9 cellular contexts compared by ENCODE assay signal in the genomic region with DNA sequence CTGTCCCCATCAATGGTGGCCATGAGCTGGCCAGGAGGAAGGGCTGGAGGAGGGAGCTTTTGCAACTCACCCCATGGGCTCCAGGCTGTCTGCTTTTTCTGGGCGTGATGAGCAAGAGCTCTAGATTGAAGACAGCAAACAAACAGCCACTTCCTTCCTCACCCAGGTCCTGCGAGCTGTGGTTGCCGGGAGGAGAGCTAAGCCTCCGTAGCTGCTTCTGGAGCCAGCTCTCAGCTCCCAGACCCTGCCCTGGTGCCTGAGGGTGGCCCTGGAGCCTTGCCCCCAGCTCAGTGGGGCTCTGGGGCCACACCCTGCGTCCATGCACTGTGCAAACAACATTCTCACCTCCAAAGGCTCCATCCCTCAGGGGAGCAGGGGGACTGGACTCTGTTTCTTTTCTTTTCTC. TPM values are rescaled to one million over a fixed set of nuclear protein-coding genes. Genes with fewer than 3 reads are reported as not detected.
DNase-seq lines count a peak whose midpoint lies in the region; ATAC-seq, FAIRE-seq and TF ChIP-seq lines count a peak whose summit lies in the region.
"Had no signal": no experiment of that assay in that cellular context is flagged by ENCODE, and none has a peak within 500 bp of the region (broad histone marks: within the 10 kb centered on the region; RNA-seq: fewer than 3 reads in every experiment).

No MANE protein-coding gene starts in this region.

- H3K4me1 ChIP-seq in RWPE2 (ENCODE audit: insufficient read depth, poor library complexity, severe bottlenecking) = peaks cover 4% of the 10 kb centered on the region

- TF ChIP-seq CTCF in RWPE2 (IDR thresholded peaks at IDR 0.05; ENCODE audit: poor library complexity, severe bottlenecking) = no peak
- no peak for TF ChIP-seq CTCF in D721Med (IDR thresholded peaks at IDR 0.05; ENCODE audit: insufficient read depth, missing control alignments)

- POLR2A ChIA-PET in activated naive CD8-positive, alpha-beta T cell treated with anti-CD3 and anti-CD28 coated beads, Interleukin-2, amount 10 ng/mL, durations not matched to agents 7 days and 5 days (lab: Charles Lee) = interaction anchor here (0.5 to 3.0 kb wide), 11 partner anchors 9 to 180 kb away, joined by 3 to 60 read pairs (median 5); a partner anchor contains a TSS

- H3K27ac ChIP-seq in RWPE2 (ENCODE audit: poor library complexity, severe bottlenecking) = no peak overlapping the region

- H3K4me3 ChIP-seq in RWPE2 (ENCODE audit: severe bottlenecking) = no peak overlapping the region

- H3K4me1 Mint-ChIP-seq in activated naive CD8-positive, alpha-beta T cell treated with anti-CD3 and anti-CD28 coated beads, Interleukin-2, amount 10 ng/mL, durations not matched to agents 7 days and 5 days = peaks cover 69% of the 10 kb centered on the region

- no peaks in the 10 kb centered on the region for H3K9me3 ChIP-seq in RWPE2 (ENCODE audit: severe bottlenecking)

- H3K4me3 Mint-ChIP-seq in activated naive CD8-positive, alpha-beta T cell treated with anti-CD3 and anti-CD28 coated beads, Interleukin-2, amount 10 ng/mL, durations not matched to agents 7 days and 5 days = peak overlapping the region; percentile 83

- H3K9me3 Mint-ChIP-seq in activated naive CD8-positive, alpha-beta T cell treated with anti-CD3 and anti-CD28 coated beads, Interleukin-2, amount 10 ng/mL, durations not matched to agents 7 days and 5 days = no peaks in the 10 kb centered on the region

- no peaks in the 10 kb centered on the region for H3K36me3 ChIP-seq in RWPE2 (ENCODE audit: low read depth)

- H3K27ac Mint-ChIP-seq in activated naive CD8-positive, alpha-beta T cell treated with anti-CD3 and anti-CD28 coated beads, Interleukin-2, amount 10 ng/mL, durations not matched to agents 7 days and 5 days = peak overlapping the region; percentile 97

- no peak for FAIRE-seq in D721Med (lab: Jason Lieb, UNC)

- H3K36me3 Mint-ChIP-seq in activated naive CD8-positive, alpha-beta T cell treated with anti-CD3 and anti-CD28 coated beads, Interleukin-2, amount 10 ng/mL, durations not matched to agents 7 days and 5 days = peaks cover 48% of the 10 kb centered on the region

- no peaks in the 10 kb centered on the region for H3K27me3 ChIP-seq in RWPE2 (ENCODE audit: insufficient read depth, poor library complexity, severe bottlenecking)

- peak; percentile 86 for DNase-seq in EH (ENCODE audit: low read depth)
- no peak for DNase-seq in RWPE2 (ENCODE audit: low spot score)
- DNase-seq in activated naive CD8-positive, alpha-beta T cell treated with anti-CD3 and anti-CD28 coated beads, Interleukin-2, amount 10 ng/mL, durations not matched to agents 7 days and 5 days = peak; percentile 68
- DNase-seq in midbrain (lab: John Stamatoyannopoulos, UW) = peak; percentile 40
- DNase-seq in D721Med (ENCODE audit: insufficient read length, low spot score) = no peak
- DNase-seq in GOT3 (lab: John Stamatoyannopoulos, UW) = no peak
- no peak for DNase-seq in SHP77 treated with DMSO at 0.1 percent for 48 hours (lab: John Stamatoyannopoulos, UW)

- H3K27me3 Mint-ChIP-seq in activated naive CD8-positive, alpha-beta T cell treated with anti-CD3 and anti-CD28 coated beads, Interleukin-2, amount 10 ng/mL, durations not matched to agents 7 days and 5 days = no peaks in the 10 kb centered on the region

- ATAC-seq in RWPE2 (ENCODE audit: low read depth) (peak; percentile 44), HG03139 (IDR thresholded peaks at IDR 0.05; ENCODE audit: unreplicated experiment) (no peak)
- peak; percentile 61 for ATAC-seq in activated naive CD8-positive, alpha-beta T cell treated with anti-CD3 and anti-CD28 coated beads, Interleukin-2, amount 10 ng/mL, durations not matched to agents 7 days and 5 days (ENCODE audit: low read depth)

RNA-seq across cellular contexts. Expression of a gene that starts 6.2 kb away (rescaled TPM):
- total RNA-seq in activated naive CD8-positive, alpha-beta T cell treated with anti-CD3 and anti-CD28 coated beads, Interleukin-2, amount 10 ng/mL, durations not matched to agents 7 days and 5 days = 100 to 1,000 TPM; 306 to 332 TPM

RNA-seq across cellular contexts. Expression of a gene that starts 39.5 kb away (rescaled TPM):
- 10 to 100 TPM; 40.3 to 41.3 TPM for total RNA-seq in activated naive CD8-positive, alpha-beta T cell treated with anti-CD3 and anti-CD28 coated beads, Interleukin-2, amount 10 ng/mL, durations not matched to agents 7 days and 5 days

RNA-seq across cellular contexts. Expression of a gene that starts 57.0 kb away (rescaled TPM):
- 10 to 100 TPM; 38.2 to 40.5 TPM for total RNA-seq in activated naive CD8-positive, alpha-beta T cell treated with anti-CD3 and anti-CD28 coated beads, Interleukin-2, amount 10 ng/mL, durations not matched to agents 7 days and 5 days

RNA-seq across cellular contexts. Expression of a gene that starts 59.4 kb away (rescaled TPM):
- not detected for total RNA-seq in activated naive CD8-positive, alpha-beta T cell treated with anti-CD3 and anti-CD28 coated beads, Interleukin-2, amount 10 ng/mL, durations not matched to agents 7 days and 5 days
- total RNA-seq: aorta had no signal

Comparison
In these comparisons a context has a peak if more than half of its experiments do, and no peak if none do; other contexts are left out.
1. DNase-seq: peak in EH (single experiment), activated naive CD8-positive, alpha-beta T cell treated with anti-CD3 and anti-CD28 coated beads, Interleukin-2, amount 10 ng/mL, durations not matched to agents 7 days and 5 days (single experiment) and midbrain (single experiment); none in RWPE2 (single experiment), D721Med (single experiment), GOT3 (single experiment) and SHP77 treated with DMSO at 0.1 percent for 48 hours (single experiment).